19 cellular contexts compared by ENCODE assay signal in the genomic region with DNA sequence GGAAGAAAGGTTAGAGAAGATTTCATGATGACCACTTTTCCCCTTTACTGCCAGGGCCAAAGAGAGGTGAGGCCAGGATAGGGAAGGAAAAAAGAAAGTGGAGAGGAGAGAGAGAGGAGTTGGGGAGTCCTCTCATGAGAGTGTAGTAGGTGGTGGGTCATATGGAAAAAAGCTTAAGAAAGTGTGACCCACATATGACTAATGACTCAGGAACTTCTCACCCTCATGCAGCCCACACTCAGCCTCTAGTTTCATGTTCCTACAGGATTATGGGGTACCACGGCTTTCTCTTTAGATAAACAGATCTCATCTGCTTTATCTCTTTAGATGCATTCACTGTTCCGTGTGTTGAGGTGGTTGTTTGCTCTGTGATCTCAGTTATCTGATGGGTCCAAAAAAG.
DNase-seq lines count a peak whose midpoint lies in the region; ATAC-seq and TF ChIP-seq lines count a peak whose summit lies in the region.
"Had no signal": no experiment of that assay in that cellular context is flagged by ENCODE, and none has a peak within 500 bp of the region (broad histone marks: within the 10 kb centered on the region; RNA-seq: fewer than 3 reads in every experiment).

No MANE protein-coding gene starts in this region.

- no peak for TF ChIP-seq CTCF in choroid plexus epithelial cell (conservative IDR thresholded peaks at IDR 0.05; ENCODE audit: low read depth, low read length)
- TF ChIP-seq CTCF in mucosa of descending colon (IDR thresholded peaks at IDR 0.05), result no peak

- H3K36me3 ChIP-seq in mesenchymal stem cell (ENCODE audit: control insufficient read depth in 1 of 2, insufficient read depth in 2 of 2, low read depth in 1 of 2, low read length in 2 of 2) (no peaks in the 10 kb centered on the region), mucosa of descending colon (ENCODE audit: low read depth) (no peaks in the 10 kb centered on the region)
- H3K36me3 ChIP-seq: SJCRH30 had no signal

- H2BK12ac ChIP-seq in mesenchymal stem cell (ENCODE audit: low read length in 2 of 2), result no peak overlapping the region

- no peak overlapping the region for H2BK15ac ChIP-seq in mesenchymal stem cell (ENCODE audit: low read depth, poor library complexity, severe bottlenecking)

- H2AFZ ChIP-seq in mesenchymal stem cell (ENCODE audit: low read depth, low read length), result no peak overlapping the region

- H3K23ac ChIP-seq in mesenchymal stem cell (ENCODE audit: low read length in 2 of 2), result no peak overlapping the region

- no peak overlapping the region for H4K8ac ChIP-seq in mesenchymal stem cell (ENCODE audit: low read length)

- WGBS in mesenchymal stem cell, result 32% methylated on average over 2 of the region's 2 CpGs

- no peak overlapping the region for H3K27ac ChIP-seq in mesenchymal stem cell (ENCODE audit: low read length, poor library complexity, severe bottlenecking)
- H3K27ac ChIP-seq: SJCRH30, skin epidermis had no signal

- ATAC-seq in mucosa of descending colon, result no peak
- no peak for ATAC-seq in sciatic nerve
- ATAC-seq: activated CD4-positive, alpha-beta T cell treated with anti-CD3 and anti-CD28 coated beads for 36 hours; HCT116; stimulated activated memory B cell treated with anti-CD40 and anti-IgM and Interleukin-4, amounts not matched to agents 10 μg/mL and 1 μg/mL and 100 μg/mL, for 72 hours had no signal

- H2BK5ac ChIP-seq in mesenchymal stem cell (ENCODE audit: low read depth, low read length, poor library complexity, severe bottlenecking), result no peak overlapping the region

- no peak overlapping the region for H2BK120ac ChIP-seq in mesenchymal stem cell (ENCODE audit: low read depth, low read length)

- H3K79me1 ChIP-seq in mesenchymal stem cell (replicated peaks; ENCODE audit: low read length, poor library complexity, severe bottlenecking), result no peaks in the 10 kb centered on the region

- H3K27me3 ChIP-seq in mesenchymal stem cell (ENCODE audit: control insufficient read depth in 1 of 2, insufficient read depth in 1 of 2, low read length in 2 of 2), result no peaks in the 10 kb centered on the region
- H3K27me3 ChIP-seq: SJCRH30 had no signal

- no peak overlapping the region for H3K14ac ChIP-seq in mesenchymal stem cell (ENCODE audit: low read length in 2 of 2)

- no peak overlapping the region for H3K4ac ChIP-seq in mesenchymal stem cell (ENCODE audit: low read depth in 1 of 2, low read length in 2 of 2)

- H3K4me1 ChIP-seq in mesenchymal stem cell (ENCODE audit: control insufficient read depth, insufficient read depth, low read depth, low read length) (no peaks in the 10 kb centered on the region), mucosa of descending colon (ENCODE audit: low read depth) (no peaks in the 10 kb centered on the region)
- H3K4me1 ChIP-seq: SJCRH30 had no signal

- H3K4me2 ChIP-seq in mesenchymal stem cell (ENCODE audit: low read length, poor library complexity, severe bottlenecking), result no peak overlapping the region

- H4K91ac ChIP-seq in mesenchymal stem cell (ENCODE audit: low read length), result no peak overlapping the region

- peaks cover 7% of the 10 kb centered on the region for H3K9me3 ChIP-seq in mesenchymal stem cell (ENCODE audit: control insufficient read depth, low read length)
- no peaks in the 10 kb centered on the region for H3K9me3 ChIP-seq in mucosa of descending colon

- no peak overlapping the region for H3K18ac ChIP-seq in mesenchymal stem cell (ENCODE audit: low read depth in 1 of 2, low read length in 2 of 2)

- H2AK5ac ChIP-seq in mesenchymal stem cell (ENCODE audit: low read length, severe bottlenecking), result no peak overlapping the region

- intact Hi-C loops in mucosa of descending colon (cut with DNase I, micrococcal nuclease) (no loop called here), sciatic nerve (cut with DNase I) (no loop called here)

- H3K9ac ChIP-seq in mesenchymal stem cell (ENCODE audit: low read length), result no peak overlapping the region

- H3K4me3 ChIP-seq in choroid plexus epithelial cell (ENCODE audit: low read depth, low read length), result no peak overlapping the region
- no peak overlapping the region for H3K4me3 ChIP-seq in mesenchymal stem cell (ENCODE audit: insufficient read depth in 1 of 2, low read depth in 1 of 2, low read length in 2 of 2)
- H3K4me3 ChIP-seq in mucosa of descending colon, result no peak overlapping the region
- H3K4me3 ChIP-seq: SJCRH30, skin epidermis had no signal

- DNase-seq in Daoy (ENCODE audit: low read depth) (peak; percentile 76), M059J (ENCODE audit: low read depth) (peak; percentile 80), choroid plexus epithelial cell (ENCODE audit: low read depth) (peak; percentile 84), mesenchymal stem cell (peak; percentile 70), NCI-H774 (lab: John Stamatoyannopoulos, UW) (no peak), mucosa of descending colon (no peak), T1000 (lab: John Stamatoyannopoulos, UW) (no peak), sciatic nerve (ENCODE audit: low spot score) (no peak)
- DNase-seq: activated CD4-positive, alpha-beta T cell treated with anti-CD3 and anti-CD28 coated beads for 36 hours; activated CD8-positive, alpha-beta memory T cell treated with anti-CD3 and anti-CD28 coated beads, Interleukin-2, amount 50 U/mL, for 4 hours; activated naive CD4-positive, alpha-beta T cell treated with anti-CD3 and anti-CD28 coated beads, Interleukin-2, amount 50 U/mL, for 16 hours; glutamatergic neuron; KBM-7; NCI-H2227 treated with DMSO at 0.1 percent for 48 hours; occipital lobe; SJCRH30 had no signal

Comparison
In these comparisons a context has a peak if more than half of its experiments do, and no peak if none do; other contexts are left out.
1. DNase-seq: peak in Daoy (single experiment), M059J (single experiment), choroid plexus epithelial cell (single experiment) and mesenchymal stem cell (single experiment); none in NCI-H774 (single experiment), mucosa of descending colon (0 of 3), T1000 (single experiment) and sciatic nerve (single experiment).